In the genomic region with DNA sequence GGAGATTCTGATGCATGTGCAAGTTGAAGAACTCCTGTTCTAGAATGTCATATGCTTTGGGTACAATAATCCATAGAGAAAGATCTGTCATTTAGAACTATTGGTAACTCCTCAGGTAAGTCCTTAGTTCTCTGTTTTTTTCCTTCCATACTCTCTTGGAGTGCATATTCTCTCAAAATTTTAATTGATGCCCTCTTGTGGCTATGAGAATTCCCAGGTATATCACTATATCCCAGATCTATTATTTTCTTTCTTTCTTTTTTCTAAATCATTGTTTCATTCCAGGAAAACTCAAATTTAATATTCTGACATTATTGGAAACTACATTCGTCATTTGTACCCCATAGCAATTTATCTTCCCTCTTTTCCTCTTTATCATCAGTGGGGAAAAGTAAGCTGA, we compare ENCODE assay signal across 19 cellular contexts.
A peak's percentile ranks its signal among the peaks of the same experiment; 100 is the strongest.
DNase-seq lines count a peak whose midpoint lies in the region; FAIRE-seq and TF ChIP-seq lines count a peak whose summit lies in the region.
"Had no signal": no experiment of that assay in that cellular context is flagged by ENCODE, and none has a peak within 500 bp of the region (broad histone marks: within the 10 kb centered on the region; RNA-seq: fewer than 3 reads in every experiment).

No MANE protein-coding gene starts in this region.

- H3K27ac Mint-ChIP-seq in HFFc6 (no peak overlapping the region), progenitor cell of endocrine pancreas (no peak overlapping the region)

- H3K4me1 Mint-ChIP-seq in HFFc6 (ENCODE audit: low read depth) (no peaks in the 10 kb centered on the region), progenitor cell of endocrine pancreas (ENCODE audit: low read depth) (peaks cover 25% of the 10 kb centered on the region)

- no peaks in the 10 kb centered on the region for H3K27me3 ChIP-seq in bronchial epithelial cell (ENCODE audit: control insufficient read depth, insufficient read depth, low read length)
- no peaks in the 10 kb centered on the region for H3K27me3 ChIP-seq in H7 (ENCODE audit: control insufficient read depth, insufficient read depth, low read length)

- H3K4me3 ChIP-seq in bronchial epithelial cell (ENCODE audit: low read depth, low read length) = no peak overlapping the region
- no peak overlapping the region for H3K4me3 ChIP-seq in H7 (ENCODE audit: insufficient read depth, low read depth, low read length)
- H3K4me3 ChIP-seq: SK-N-MC had no signal

- H3K36me3 Mint-ChIP-seq in HFFc6 (ENCODE audit: low read depth) (no peaks in the 10 kb centered on the region), progenitor cell of endocrine pancreas (ENCODE audit: insufficient read depth) (no peaks in the 10 kb centered on the region)

- no peak for FAIRE-seq in bronchial epithelial cell (lab: Jason Lieb, UNC)
- FAIRE-seq: A204.1, GM19239 had no signal

- H3K4me3 Mint-ChIP-seq in HFFc6 (no peak overlapping the region), progenitor cell of endocrine pancreas (ENCODE audit: low read depth) (no peak overlapping the region)

- DNase-seq in NCI-H2171 treated with DMSO at 0.1 percent for 48 hours (lab: John Stamatoyannopoulos, UW) (peak; percentile 3), NCI-H2171 (lab: John Stamatoyannopoulos, UW) (no peak), HFFc6 (no peak), bronchial epithelial cell (ENCODE audit: low read depth) (no peak), progenitor cell of endocrine pancreas (ENCODE audit: low spot score, unreplicated experiment) (no peak), H7 (no peak), GM03348 (ENCODE audit: low spot score) (no peak), NCI-H748 (lab: John Stamatoyannopoulos, UW; ENCODE audit: unreplicated experiment) (no peak)
- DNase-seq: COR-L47; HCEC 1CT; Karpas-422; NCI-H1105; NCI-H1694; NCI-H69; NK-92 treated with Interleukin-12 subunit alpha and Interleukin-12 subunit beta, amount 100 ng/mL, for 24 hours; OCI-M1 had no signal

- TF ChIP-seq CTCF in HFFc6 (IDR thresholded peaks at IDR 0.05) (peak; percentile 52), bronchial epithelial cell (IDR thresholded peaks at IDR 0.05; ENCODE audit: insufficient read depth, low read length, severe bottlenecking) (peak; percentile 13), progenitor cell of endocrine pancreas (IDR thresholded peaks at IDR 0.05; ENCODE audit: unreplicated experiment) (peak; percentile 23)

- no peaks in the 10 kb centered on the region for H3K36me3 ChIP-seq in bronchial epithelial cell (ENCODE audit: control insufficient read depth, insufficient read depth, low read length)
- no peaks in the 10 kb centered on the region for H3K36me3 ChIP-seq in H7 (replicated peaks; ENCODE audit: control insufficient read depth, insufficient read depth, low read length)

- H3K9me3 Mint-ChIP-seq in HFFc6 (no peaks in the 10 kb centered on the region), progenitor cell of endocrine pancreas (ENCODE audit: low read depth) (no peaks in the 10 kb centered on the region)

- H3K27me3 Mint-ChIP-seq in HFFc6 (ENCODE audit: insufficient read depth) (peaks cover 6% of the 10 kb centered on the region), progenitor cell of endocrine pancreas (no peaks in the 10 kb centered on the region)
